1 cellular context compared by ENCODE assay signal in genomic region chr4:88533937-88534750, GRCh38.
TF ChIP-seq lines count a peak whose summit lies in the region.

No MANE protein-coding gene starts in this region.

TF ChIP-seq in SK-N-SH treated with all-trans-retinoic acid at 6 μM for 48 hours, 23 proteins besides CTCF, POLR2A, EP300 and RAD21 (continued from another document):
- TF ChIP-seq ZC3H10 (CRISPR knock-in tag; IDR thresholded peaks at IDR 0.05) (0 out of 2 replicates have a peak, but pooled peaks have one; percentile 18), ZFP3 (CRISPR knock-in tag; IDR thresholded peaks at IDR 0.05) (no peak)
